In genomic region chr19:4362038-4362828, GRCh38 we compare ENCODE assay signal across 18 cellular contexts. TPM values are rescaled to one million over a fixed set of nuclear protein-coding genes. Genes with fewer than 3 reads are reported as not detected.
DNase-seq lines count a peak whose midpoint lies in the region; ATAC-seq, FAIRE-seq and TF ChIP-seq lines count a peak whose summit lies in the region.
"Had no signal": no experiment of that assay in that cellular context is flagged by ENCODE, and none has a peak within 500 bp of the region (broad histone marks: within the 10 kb centered on the region; RNA-seq: fewer than 3 reads in every experiment).

No MANE protein-coding gene starts in this region.

- H3K9me3 Mint-ChIP-seq in GM23338 (no peaks in the 10 kb centered on the region), astrocyte (ENCODE audit: unreplicated experiment) (no peaks in the 10 kb centered on the region), nephron (no peaks in the 10 kb centered on the region)
- H3K9me3 Mint-ChIP-seq: naive thymus-derived CD8-positive, alpha-beta T cell had no signal

- H3K4me1 Mint-ChIP-seq in GM23338 (peaks cover 7% of the 10 kb centered on the region; the same call in 1 of the 3 replicates), astrocyte (ENCODE audit: low read depth, unreplicated experiment) (no peaks in the 10 kb centered on the region), nephron (peaks cover 11% of the 10 kb centered on the region)

- no peaks in the 10 kb centered on the region for H3K36me3 ChIP-seq in GM23338 (ENCODE audit: insufficient read depth)
- peaks cover 6% of the 10 kb centered on the region for H3K36me3 ChIP-seq in astrocyte (ENCODE audit: insufficient read depth, low read length)

- H2AFZ ChIP-seq in GM23338: no peak overlapping the region
- no peak overlapping the region for H2AFZ ChIP-seq in astrocyte (ENCODE audit: low read depth, low read length)

- H3K4me2 ChIP-seq in GM23338 (no peak overlapping the region), astrocyte (ENCODE audit: low read length) (no peak overlapping the region)
- H3K4me2 ChIP-seq: SK-N-SH had no signal

- H3K36me3 Mint-ChIP-seq in GM23338 (ENCODE audit: low read depth) (peaks cover 20% of the 10 kb centered on the region), astrocyte (ENCODE audit: low read depth, unreplicated experiment) (peaks cover 2% of the 10 kb centered on the region), nephron (ENCODE audit: low read depth) (peaks cover 13% of the 10 kb centered on the region)

- H3K4me3 Mint-ChIP-seq in GM23338 (no peak overlapping the region; the same call in 2 of the 3 replicates), astrocyte (ENCODE audit: unreplicated experiment) (peak overlapping the region; percentile 79), nephron (no peak overlapping the region)
- H3K4me3 Mint-ChIP-seq: naive thymus-derived CD8-positive, alpha-beta T cell had no signal

- H3K9me2 ChIP-seq in GM23338 (ENCODE audit: insufficient read depth): no peaks in the 10 kb centered on the region
- H3K9me2 ChIP-seq: SK-N-SH had no signal

- H3K4me3 ChIP-seq in GM23338 (no peak overlapping the region), astrocyte (ENCODE audit: insufficient read depth, low read depth, low read length) (no peak overlapping the region)
- H3K4me3 ChIP-seq: dorsolateral prefrontal cortex, left lung, right atrium auricular region, thyroid gland had no signal

- no peaks in the 10 kb centered on the region for H3K9me3 ChIP-seq in astrocyte (ENCODE audit: insufficient read depth, low read depth, low read length)
- H3K9me3 ChIP-seq: BE2C, left lung, right atrium auricular region, SK-N-SH, thyroid gland had no signal

- H3K4me1 ChIP-seq in GM23338 (ENCODE audit: insufficient read depth): no peaks in the 10 kb centered on the region; the same call in 1 of the 2 replicates
- no peaks in the 10 kb centered on the region for H3K4me1 ChIP-seq in astrocyte (ENCODE audit: insufficient read depth, low read length)
- H3K4me1 ChIP-seq: BE2C, thyroid gland had no signal

- DNase-seq in GM23338 (ENCODE audit: low spot score) (no peak), astrocyte (ENCODE audit: low read depth) (no peak), RKO (ENCODE audit: low spot score) (no peak), NCI-H1092 (lab: John Stamatoyannopoulos, UW) (no peak)
- DNase-seq: activated gamma-delta T cell treated with Interleukin-2 at 50 U/mL for 16 hours; BE2C; DMS79; GOT3; KG1; naive thymus-derived CD8-positive, alpha-beta T cell; NCI-H1417 treated with DMSO at 0.1 percent for 48 hours; SK-N-SH; thyroid gland had no signal

- no peak overlapping the region for H3K27ac Mint-ChIP-seq in GM23338
- H3K27ac Mint-ChIP-seq in astrocyte (ENCODE audit: unreplicated experiment): no peak overlapping the region
- H3K27ac Mint-ChIP-seq in nephron: peak overlapping the region in 2 of 3 experiments; percentile 39 to 49

- TF ChIP-seq CTCF in GM23338 (conservative IDR thresholded peaks at IDR 0.05; ENCODE audit: low read depth in 2 of 2) (peak in 1 of 2 experiments; percentile 18; a peak in 1 of 4 replicates), astrocyte (IDR thresholded peaks at IDR 0.05; ENCODE audit: insufficient read depth, low read depth, low read length) (no peak), nephron (IDR thresholded peaks at IDR 0.05; ENCODE audit: unreplicated experiment in 3 of 3) (no peak)

- H3K27me3 ChIP-seq in GM23338 (ENCODE audit: insufficient read depth) (no peaks in the 10 kb centered on the region), astrocyte (ENCODE audit: insufficient read depth, low read length) (no peaks in the 10 kb centered on the region)
- H3K27me3 ChIP-seq: BE2C, dorsolateral prefrontal cortex, left lung, right atrium auricular region, thyroid gland had no signal

- H4K20me1 ChIP-seq in GM23338 (replicated peaks; ENCODE audit: insufficient read depth) (no peaks in the 10 kb centered on the region; the same call in 1 of the 2 replicates), astrocyte (ENCODE audit: insufficient read depth, low read length) (peaks cover 48% of the 10 kb centered on the region)

- H3K79me2 ChIP-seq in GM23338 (replicated peaks; ENCODE audit: insufficient read depth): no peaks in the 10 kb centered on the region
- H3K79me2 ChIP-seq in astrocyte (ENCODE audit: insufficient read depth, low read length): peaks cover 13% of the 10 kb centered on the region

- H3F3A ChIP-seq in GM23338 (replicated peaks; ENCODE audit: low read depth): peaks cover 26% of the 10 kb centered on the region

- H3K9ac ChIP-seq in astrocyte (ENCODE audit: low read length): no peak overlapping the region
- H3K9ac ChIP-seq: SK-N-SH had no signal

- peaks cover 24% of the 10 kb centered on the region for H3K27me3 Mint-ChIP-seq in GM23338 (ENCODE audit: insufficient read depth, low read depth, poor library complexity)
- no peaks in the 10 kb centered on the region for H3K27me3 Mint-ChIP-seq in astrocyte (ENCODE audit: low read depth, unreplicated experiment)
- H3K27me3 Mint-ChIP-seq in nephron (ENCODE audit: low read depth): no peaks in the 10 kb centered on the region
- H3K27me3 Mint-ChIP-seq: naive thymus-derived CD8-positive, alpha-beta T cell had no signal

- peak; percentile 9 for ATAC-seq in GM23338
- no peak for ATAC-seq in HG02610 (IDR thresholded peaks at IDR 0.05; ENCODE audit: unreplicated experiment)
- ATAC-seq: left lung had no signal

- no peak for FAIRE-seq in astrocyte (lab: Jason Lieb, UNC)

- H3K27ac ChIP-seq in GM23338 (ENCODE audit: low read depth): peak overlapping the region; percentile 55; the same call in 1 of the 2 replicates
- H3K27ac ChIP-seq in astrocyte (ENCODE audit: low read depth, low read length): no peak overlapping the region
- H3K27ac ChIP-seq: left lung, right atrium auricular region, thyroid gland had no signal

TF ChIP-seq in GM23338, 12 proteins besides CTCF, POLR2A, EP300 and RAD21 (continues in another document):
- TF ChIP-seq EZH2 (IDR thresholded peaks at IDR 0.05; ENCODE audit: low read depth, unreplicated experiment) (no peak), NANOG (IDR thresholded peaks at IDR 0.05; ENCODE audit: borderline replicate concordance) (no peak)

RNA-seq across cellular contexts. Expression of gene MPND, which starts 18.9 kb away (rescaled TPM):
- total RNA-seq in GM23338 (2014; rRNA removed; shearing (Covaris generic)): 9.1 and 15.6 TPM in 2 replicates
- polyA plus RNA-seq in GM23338 (2016; fragmentation: Nextera tagmentation; extraction: Ambion mirVana): 11.8 and 22.5 TPM in 2 replicates
- 10.3 and 14.7 TPM in 2 replicates for total RNA-seq in astrocyte

RNA-seq across cellular contexts. Expression of gene STAP2, which starts 23.6 kb away (rescaled TPM):
- 9.2 and 15.1 TPM in 2 replicates for total RNA-seq in GM23338 (2014; rRNA removed; shearing (Covaris generic))
- polyA plus RNA-seq in GM23338 (2016; fragmentation: Nextera tagmentation; extraction: Ambion mirVana): 20.7 and 21.7 TPM in 2 replicates
- 1.8 and 5.3 TPM in 2 replicates for total RNA-seq in astrocyte

RNA-seq across cellular contexts. Expression of gene SH3GL1, which starts 38.1 kb away (rescaled TPM):
- total RNA-seq in GM23338 (2014; rRNA removed; shearing (Covaris generic)): 85.8 and 89.5 TPM in 2 replicates
- 73.1 and 75.6 TPM in 2 replicates for polyA plus RNA-seq in GM23338 (2016; fragmentation: Nextera tagmentation; extraction: Ambion mirVana)
- total RNA-seq in astrocyte: 101 and 102 TPM in 2 replicates

RNA-seq across cellular contexts. Expression of gene CHAF1A, which starts 40.2 kb away (rescaled TPM):
- total RNA-seq in GM23338 (2014; rRNA removed; shearing (Covaris generic)): 84.1 and 113 TPM in 2 replicates
- 109 and 125 TPM in 2 replicates for polyA plus RNA-seq in GM23338 (2016; fragmentation: Nextera tagmentation; extraction: Ambion mirVana)
- 7.2 and 8.5 TPM in 2 replicates for total RNA-seq in astrocyte

RNA-seq across cellular contexts. Expression of gene FSD1, which starts 57.8 kb away (rescaled TPM):
- total RNA-seq in GM23338 (2014; rRNA removed; shearing (Covaris generic)): 54.0 and 82.9 TPM in 2 replicates
- 50.7 and 52.1 TPM in 2 replicates for polyA plus RNA-seq in GM23338 (2016; fragmentation: Nextera tagmentation; extraction: Ambion mirVana)
- 15.0 and 15.1 TPM in 2 replicates for total RNA-seq in astrocyte
- total RNA-seq: right atrium auricular region, thyroid gland had no signal

Comparison
In these comparisons a context has a peak if more than half of its experiments do, and no peak if none do; other contexts are left out.
1. H3K27ac Mint-ChIP-seq: peak in nephron (2 of 3); none in GM23338 (single experiment) and astrocyte (single experiment).